24 cellular contexts compared by ENCODE assay signal in genomic region chr7:121621947-121622346, GRCh38.
"Had no signal": no experiment of that assay in that cellular context is flagged by ENCODE, and none has a peak within 500 bp of the region (broad histone marks: within the 10 kb centered on the region; RNA-seq: fewer than 3 reads in every experiment).

No MANE protein-coding gene starts in this region.

- H3K27me3 Mint-ChIP-seq: dendritic cell treated with granulocyte-macrophage colony-stimulating factor and Interleukin-4, amounts not matched to agents 40 ng/mL and 50 ng/mL, for 4 days; stimulated activated naive CD8-positive, alpha-beta T cell treated with anti-CD3 and anti-CD28 coated beads, Interleukin-15, Interleukin-2, amounts not matched to agents 100 ng/mL and 50 ng/mL, for 24 hours had no signal

- H3K4me3 ChIP-seq: esophagus muscularis mucosa, heart left ventricle, psoas muscle, right lobe of liver, spleen, tibial nerve had no signal

- H3K27me3 ChIP-seq: esophagus muscularis mucosa, heart left ventricle, right lobe of liver, spleen, testis, tibial nerve had no signal

- FAIRE-seq: colon, islet of Langerhans had no signal

- H3K9me3 ChIP-seq: esophagus muscularis mucosa, heart left ventricle, psoas muscle, right lobe of liver, testis, tibial nerve had no signal

- H3K27ac Mint-ChIP-seq: dendritic cell treated with granulocyte-macrophage colony-stimulating factor and Interleukin-4, amounts not matched to agents 40 ng/mL and 50 ng/mL, for 4 days; effector memory CD8-positive, alpha-beta T cell; naive B cell; nephron; stimulated activated memory B cell treated with anti-CD40 and anti-IgM and Interleukin-4, amounts not matched to agents 10 μg/mL and 1 μg/mL and 100 μg/mL, for 72 hours; stimulated activated naive CD8-positive, alpha-beta T cell treated with anti-CD3 and anti-CD28 coated beads, Interleukin-15, Interleukin-2, amounts not matched to agents 100 ng/mL and 50 ng/mL, for 24 hours had no signal

- H3K36me3 ChIP-seq: esophagus muscularis mucosa, heart left ventricle, right lobe of liver, spleen, tibial nerve had no signal

- H3K4me3 Mint-ChIP-seq: dendritic cell treated with granulocyte-macrophage colony-stimulating factor and Interleukin-4, amounts not matched to agents 40 ng/mL and 50 ng/mL, for 4 days; effector memory CD8-positive, alpha-beta T cell; nephron; stimulated activated memory B cell treated with anti-CD40 and anti-IgM and Interleukin-4, amounts not matched to agents 10 μg/mL and 1 μg/mL and 100 μg/mL, for 72 hours; stimulated activated naive CD8-positive, alpha-beta T cell treated with anti-CD3 and anti-CD28 coated beads, Interleukin-15, Interleukin-2, amounts not matched to agents 100 ng/mL and 50 ng/mL, for 24 hours had no signal

- H3K4me1 Mint-ChIP-seq: naive B cell; nephron; stimulated activated memory B cell treated with anti-CD40 and anti-IgM and Interleukin-4, amounts not matched to agents 10 μg/mL and 1 μg/mL and 100 μg/mL, for 72 hours had no signal

- H3K4me1 ChIP-seq: esophagus muscularis mucosa, psoas muscle, right lobe of liver, spleen, testis had no signal

- DNase-seq: effector memory CD8-positive, alpha-beta T cell; foreskin melanocyte; heart left ventricle; hippocampal formation; kidney glomerular epithelial cell; mesendoderm; naive B cell; psoas muscle; retina; right lobe of liver; spleen; stimulated activated CD4-positive, alpha-beta T cell treated with anti-CD3 and anti-CD28 coated beads, Interleukin-15, amount 100 ng/mL, for 24 hours; stimulated activated CD4-positive, alpha-beta T cell treated with anti-CD3 and anti-CD28 coated beads, Interleukin-1b, Interleukin-23, amount 100 ng/mL, for 48 hours; stimulated activated CD4-positive, alpha-beta T cell treated with anti-CD3 and anti-CD28 coated beads, Interleukin-4, amount 100 ng/mL, for 24 hours; testis had no signal

- ATAC-seq: effector memory CD8-positive, alpha-beta T cell; heart left ventricle; psoas muscle; right lobe of liver; stimulated activated memory B cell treated with anti-CD40 and anti-IgM and Interleukin-4, amounts not matched to agents 10 μg/mL and 1 μg/mL and 100 μg/mL, for 72 hours had no signal

- H3K9me3 Mint-ChIP-seq: dendritic cell treated with granulocyte-macrophage colony-stimulating factor and Interleukin-4, amounts not matched to agents 40 ng/mL and 50 ng/mL, for 4 days; effector memory CD8-positive, alpha-beta T cell; nephron; stimulated activated naive CD8-positive, alpha-beta T cell treated with anti-CD3 and anti-CD28 coated beads, Interleukin-15, Interleukin-2, amounts not matched to agents 100 ng/mL and 50 ng/mL, for 24 hours had no signal

- H3K27ac ChIP-seq: epithelial cell of prostate, esophagus muscularis mucosa, heart left ventricle, psoas muscle, right lobe of liver, spleen, testis, tibial nerve had no signal
